In the genomic region with DNA sequence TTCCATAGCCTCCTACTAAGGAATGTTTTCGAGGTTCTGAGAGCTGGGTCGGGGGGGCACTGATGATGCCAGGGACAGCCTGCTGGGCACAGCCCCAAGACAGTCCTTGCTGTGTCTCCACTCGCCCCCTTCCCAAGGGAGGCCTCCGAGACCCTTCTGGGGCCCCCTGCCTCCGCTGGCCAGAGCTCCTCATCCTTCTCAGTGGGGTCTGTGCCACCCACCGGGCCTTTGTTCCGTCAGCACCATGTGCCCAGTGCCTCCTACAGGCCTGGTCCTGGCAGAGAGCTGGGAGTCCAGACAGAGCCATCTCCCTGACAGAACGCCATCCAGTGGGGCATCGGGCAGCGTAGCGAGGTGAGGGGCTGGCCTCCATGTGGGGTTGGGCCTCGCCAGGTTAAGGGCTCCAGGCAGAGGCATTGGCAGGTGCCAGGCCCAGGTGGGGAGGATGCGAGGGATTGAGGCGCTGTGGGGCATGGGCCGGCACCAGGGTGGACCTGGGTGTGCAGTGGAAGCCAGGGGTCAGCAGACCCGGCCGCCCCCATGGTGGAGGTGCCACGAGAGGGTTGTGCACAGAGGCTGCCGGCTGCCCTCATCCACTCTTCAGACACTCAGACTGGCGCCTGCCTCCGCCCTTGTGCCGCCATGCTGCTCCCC, we compare ENCODE assay signal across 24 cellular contexts. TPM values are rescaled to one million over a fixed set of nuclear protein-coding genes. Genes with fewer than 3 reads are reported as not detected.
DNase-seq lines count a peak whose midpoint lies in the region; ATAC-seq, FAIRE-seq and TF ChIP-seq lines count a peak whose summit lies in the region.
"Had no signal": no experiment of that assay in that cellular context is flagged by ENCODE, and none has a peak within 500 bp of the region (broad histone marks: within the 10 kb centered on the region; RNA-seq: fewer than 3 reads in every experiment).

No MANE protein-coding gene starts in this region.

- no peak for TF ChIP-seq POLR2A in K562 (conservative IDR thresholded peaks at IDR 0.05)

- H3K27ac Mint-ChIP-seq in natural killer cell: peak overlapping the region; percentile 78 to 97
- H3K27ac Mint-ChIP-seq in natural killer cell treated with Interleukin-12 subunit alpha and Interleukin-12 subunit beta and Interleukin-15 and Interleukin-18, amount 100 ng/mL, for 72 hours: no peak overlapping the region
- peak overlapping the region in 5 of 6 donors; percentile 34 to 100 (median 97) for H3K27ac Mint-ChIP-seq in naive B cell
- H3K27ac Mint-ChIP-seq: activated naive CD8-positive, alpha-beta T cell treated with anti-CD3 and anti-CD28 coated beads, Interleukin-2, amount 10 ng/mL, durations not matched to agents 7 days and 5 days; activated T-cell treated with anti-CD3 and anti-CD28 coated beads, Interleukin-2, amount 50 U/mL, for 72 hours; brain had no signal

- H3K9me1 ChIP-seq in K562 (ENCODE audit: control insufficient read depth, insufficient read depth, low read length): peaks cover 3% of the 10 kb centered on the region

- no peaks in the 10 kb centered on the region for H3K9me3 Mint-ChIP-seq in natural killer cell
- no peaks in the 10 kb centered on the region for H3K9me3 Mint-ChIP-seq in natural killer cell treated with Interleukin-12 subunit alpha and Interleukin-12 subunit beta and Interleukin-15 and Interleukin-18, amount 100 ng/mL, for 72 hours
- H3K9me3 Mint-ChIP-seq in naive B cell: peaks cover 0 to 1% (median 0%) of the 10 kb centered on the region in 7 donors
- H3K9me3 Mint-ChIP-seq: activated naive CD8-positive, alpha-beta T cell treated with anti-CD3 and anti-CD28 coated beads, Interleukin-2, amount 10 ng/mL, durations not matched to agents 7 days and 5 days; activated T-cell treated with anti-CD3 and anti-CD28 coated beads, Interleukin-2, amount 50 U/mL, for 72 hours; brain; T-helper 2 cell treated with Interferon-gamma antibody and Interleukin-4, amounts not matched to agents 5 μg/mL and 100 μg/mL, for 36 hours had no signal

- no peak overlapping the region for H3K27ac ChIP-seq in K562 (ENCODE audit: extremely low read depth, low read depth, low read length)
- H3K27ac ChIP-seq: parathyroid adenoma, Peyer's patch, SK-N-MC, thyroid gland had no signal

- H3K4me3 Mint-ChIP-seq in natural killer cell (peak overlapping the region; percentile 42), naive B cell (peak overlapping the region in 3 of 8 donors; percentile 28 to 82 (median 70))
- no peak overlapping the region for H3K4me3 Mint-ChIP-seq in natural killer cell treated with Interleukin-12 subunit alpha and Interleukin-12 subunit beta and Interleukin-15 and Interleukin-18, amount 100 ng/mL, for 72 hours
- H3K4me3 Mint-ChIP-seq: activated naive CD8-positive, alpha-beta T cell treated with anti-CD3 and anti-CD28 coated beads, Interleukin-2, amount 10 ng/mL, durations not matched to agents 7 days and 5 days; activated T-cell treated with anti-CD3 and anti-CD28 coated beads, Interleukin-2, amount 50 U/mL, for 72 hours; brain; T-helper 2 cell treated with Interferon-gamma antibody and Interleukin-4, amounts not matched to agents 5 μg/mL and 100 μg/mL, for 36 hours had no signal

- H3K9me3 ChIP-seq in K562 (replicated peaks; ENCODE audit: control insufficient read depth, insufficient read depth, low read depth, low read length): no peaks in the 10 kb centered on the region
- H3K9me3 ChIP-seq: Peyer's patch, thyroid gland had no signal

- FAIRE-seq in K562 (lab: Jason Lieb, UNC): no peak
- FAIRE-seq: GM12892 had no signal

- TF ChIP-seq CTCF in natural killer cell (IDR thresholded peaks at IDR 0.05) (no peak), K562 (IDR thresholded peaks at IDR 0.05 in 2 of 3, conservative IDR thresholded peaks at IDR 0.05 in 1 of 3; ENCODE audit: insufficient read depth in 2 of 3, low read depth in 1 of 3, low read length in 3 of 3) (no peak), GM20000 (IDR thresholded peaks at IDR 0.05; ENCODE audit: extremely low read depth, missing control alignments) (no peak)

- WGBS in K562 (ENCODE audit: insufficient coverage, low coverage, missing lambda C conversion rate): 96% methylated on average over 20 of the region's 22 CpGs

- no peak for DNase-seq in natural killer cell
- no peak for DNase-seq in natural killer cell treated with Interleukin-12 subunit alpha and Interleukin-12 subunit beta and Interleukin-15 and Interleukin-18, amount 100 ng/mL, for 72 hours (ENCODE audit: low spot score)
- no peak for DNase-seq in K562 (ENCODE audit: extremely low read depth in 1 of 4, low spot score in 3 of 4)
- DNase-seq in naive B cell: no peak
- no peak for DNase-seq in GM20000 (ENCODE audit: low spot score)
- DNase-seq: activated CD8-positive, alpha-beta memory T cell treated with anti-CD3 and anti-CD28 coated beads for 24 hours; activated naive CD8-positive, alpha-beta T cell treated with anti-CD3 and anti-CD28 coated beads, Interleukin-2, amount 10 ng/mL, durations not matched to agents 7 days and 5 days; activated T-cell treated with anti-CD3 and anti-CD28 coated beads, Interleukin-2, amount 50 U/mL, for 72 hours; cortex of kidney; H7; head of caudate nucleus; NCI-H1105; NCI-H510A; Peyer's patch; stimulated activated CD4-positive, alpha-beta T cell treated with anti-CD3 and anti-CD28 coated beads, Interleukin-1b, Interleukin-23, amount 100 ng/mL, for 48 hours; stimulated activated naive CD4-positive, alpha-beta T cell; thyroid gland had no signal

- H3K36me3 ChIP-seq in K562 (ENCODE audit: control insufficient read depth, insufficient read depth, low read length): peaks cover 97% of the 10 kb centered on the region; the same call in 2 of the 3 replicates

- POLR2A ChIA-PET in K562 (lab: Yijun Ruan, JAX): interaction anchor here (0.9 to 2.7 kb wide), 3 partner anchors 9 to 14 kb away, joined by 3 to 8 read pairs (median 6); a partner anchor contains a TSS

- CTCF ChIA-PET in K562 (lab: Yijun Ruan, JAX; ENCODE audit: low intra/inter-chr PET ratio): no interaction called here

- no peak overlapping the region for H3K4me3 ChIP-seq in K562
- H3K4me3 ChIP-seq: Peyer's patch, SK-N-MC, thyroid gland had no signal

- peaks cover 33% of the 10 kb centered on the region for H3K79me2 ChIP-seq in K562 (ENCODE audit: control insufficient read depth, insufficient read depth, low read length)
- H3K79me2 ChIP-seq: parathyroid adenoma had no signal

- no peak overlapping the region for H3K9ac ChIP-seq in K562 (ENCODE audit: insufficient read depth in 1 of 2, low read depth in 2 of 2, low read length in 2 of 2)
- H3K9ac ChIP-seq: parathyroid adenoma had no signal

- intact Hi-C loops in natural killer cell (cut with micrococcal nuclease): no loop called here
- intact Hi-C loops in K562 (cut with micrococcal nuclease): no loop called here

- H3K27me3 Mint-ChIP-seq in natural killer cell (ENCODE audit: low read depth in 2 of 2) (no peaks in the 10 kb centered on the region), naive B cell (no peaks in the 10 kb centered on the region)
- H3K27me3 Mint-ChIP-seq in natural killer cell treated with Interleukin-12 subunit alpha and Interleukin-12 subunit beta and Interleukin-15 and Interleukin-18, amount 100 ng/mL, for 72 hours: no peaks in the 10 kb centered on the region
- H3K27me3 Mint-ChIP-seq: activated naive CD8-positive, alpha-beta T cell treated with anti-CD3 and anti-CD28 coated beads, Interleukin-2, amount 10 ng/mL, durations not matched to agents 7 days and 5 days had no signal

- peaks cover 56 to 89% of the 10 kb centered on the region in 2 donors for H3K4me1 Mint-ChIP-seq in natural killer cell
- peaks cover 28 to 32% of the 10 kb centered on the region in 2 donors for H3K4me1 Mint-ChIP-seq in natural killer cell treated with Interleukin-12 subunit alpha and Interleukin-12 subunit beta and Interleukin-15 and Interleukin-18, amount 100 ng/mL, for 72 hours (ENCODE audit: low read depth in 2 of 2)
- H3K4me1 Mint-ChIP-seq in naive B cell: peaks cover 60 to 83% (median 63%) of the 10 kb centered on the region in 3 donors

- TF ChIP-seq EP300 in K562 (IDR thresholded peaks at IDR 0.05; ENCODE audit: low read length): no peak

- no peak overlapping the region for H2AFZ ChIP-seq in K562 (ENCODE audit: low read depth, low read length)
- H2AFZ ChIP-seq: parathyroid adenoma had no signal

- TF ChIP-seq RAD21 in K562 (CRISPR knock-in tag; conservative IDR thresholded peaks at IDR 0.05 in 1 of 2, IDR thresholded peaks at IDR 0.05 in 1 of 2): no peak

- no peaks in the 10 kb centered on the region for H3K27me3 ChIP-seq in K562 (ENCODE audit: control insufficient read depth in 2 of 2, insufficient read depth in 2 of 2, low read length in 2 of 2)
- H3K27me3 ChIP-seq: Peyer's patch, thyroid gland had no signal

- H3K4me1 ChIP-seq in K562 (replicated peaks in 1 of 2; ENCODE audit: control insufficient read depth in 2 of 2, insufficient read depth in 2 of 2, low read length in 2 of 2): peaks cover 15 to 61% of the 10 kb centered on the region in 2 experiments; a peak in 4 of 5 replicates
- H3K4me1 ChIP-seq: parathyroid adenoma, thyroid gland had no signal

- no peak for ATAC-seq in natural killer cell
- no peak for ATAC-seq in natural killer cell treated with Interleukin-12 subunit alpha and Interleukin-12 subunit beta and Interleukin-15 and Interleukin-18, amount 100 ng/mL, for 72 hours
- ATAC-seq in K562: no peak
- no peak for ATAC-seq in naive B cell (ENCODE audit: low read depth in 2 of 2)
- ATAC-seq in HG03175 (IDR thresholded peaks at IDR 0.05; ENCODE audit: unreplicated experiment): no peak
- ATAC-seq in HG02623 (IDR thresholded peaks at IDR 0.05; ENCODE audit: unreplicated experiment): no peak
- ATAC-seq: activated T-cell treated with anti-CD3 and anti-CD28 coated beads, Interleukin-2, amount 50 U/mL, for 72 hours had no signal

- no peak overlapping the region for H3K4me2 ChIP-seq in K562 (ENCODE audit: insufficient read depth, low read length)

- BruUV-seq in K562 (replicated peaks; lab: Mats Ljungman, UMichigan): no TSS peak

- H3K36me3 Mint-ChIP-seq in natural killer cell (no peaks in the 10 kb centered on the region), naive B cell (peaks cover 18 to 23% of the 10 kb centered on the region in 2 donors)
- H3K36me3 Mint-ChIP-seq in natural killer cell treated with Interleukin-12 subunit alpha and Interleukin-12 subunit beta and Interleukin-15 and Interleukin-18, amount 100 ng/mL, for 72 hours: no peaks in the 10 kb centered on the region

- in situ Hi-C loops in K562 (cut with MboI): no loop called here

- peaks cover 26% of the 10 kb centered on the region for H4K20me1 ChIP-seq in K562 (replicated peaks; ENCODE audit: control insufficient read depth, insufficient read depth, low read length)

RNA-seq across cellular contexts. Expression of a gene that starts 13.3 kb away (rescaled TPM):
- total RNA-seq in natural killer cell (100 to 1,000 TPM; 217 to 392 (median 264) TPM), K562 (2014; rRNA removed) (63.6 and 74.0 TPM in 2 replicates), K562 (2014; rRNA removed; fragmentation: Illumina TruSeq; extraction: Trizol) (10.9 and 12.3 TPM in 2 replicates), K562 (2015; rRNA removed; fragmentation: Illumina TruSeq; extraction: Trizol) (33.9 and 36.1 TPM in 2 replicates), K562 (2021) (82.4 and 83.4 TPM in 2 replicates)
- 10 to 100 TPM; 18.3 to 29.2 TPM for total RNA-seq in natural killer cell treated with Interleukin-12 subunit alpha and Interleukin-12 subunit beta and Interleukin-15 and Interleukin-18, amount 100 ng/mL, for 72 hours
- 13.6 and 33.0 TPM in 2 replicates for total RNA-seq in K562 (2011; cell fraction: chromatin; rRNA removed; ENCODE audit: low replicate concordance)
- total RNA-seq in K562 (2011; cell fraction: nucleolus; rRNA removed): 29.3 and 29.4 TPM in 2 replicates
- 21.9 and 24.7 TPM in 2 replicates for total RNA-seq in K562 (2011; cell fraction: nucleoplasm; rRNA removed)
- polyA plus RNA-seq in K562 (2011; rRNA removed) (31.9 and 33.2 TPM in 2 replicates), K562 (2014; fragmentation: Illumina TruSeq; extraction: Trizol) (22.5 and 55.0 TPM in 2 replicates), K562 (2014; fragmentation: Nextera tagmentation; extraction: Ambion mirVana) (under 1 TPM; 0.28 to 0.39 TPM), K562 (2014; rRNA removed) (79.6 and 84.1 TPM in 2 replicates), naive B cell (ENCODE audit: low read depth in 6 of 6) (100 to 1,000 TPM in 5 of 6 donors, 10 to 100 TPM in 1; 80.1 to 189 (median 157) TPM)
- polyA plus RNA-seq in K562 (2011; cell fraction: cytosol; rRNA removed): 44.2 and 145 TPM in 2 replicates
- 29.1 and 66.0 TPM in 2 replicates for polyA plus RNA-seq in K562 (2011; cell fraction: nucleus; rRNA removed)
- 54.8 and 56.8 TPM in 2 replicates for polyA plus RNA-seq in K562 (2012)
- 7.0 and 14.2 TPM in 2 replicates for polyA minus RNA-seq in K562 (2011; rRNA and poly(A)+ RNA removed)
- polyA minus RNA-seq in K562 (2011; cell fraction: cytosol; rRNA and poly(A)+ RNA removed): 35.7 and 38.9 TPM in 2 replicates
- 8.0 and 10.9 TPM in 2 replicates for polyA minus RNA-seq in K562 (2011; cell fraction: nucleus; rRNA and poly(A)+ RNA removed)

RNA-seq across cellular contexts. Expression of a gene that starts 53.5 kb away (rescaled TPM):
- total RNA-seq in natural killer cell: 10 to 100 TPM; 50.3 to 66.8 (median 52.5) TPM
- total RNA-seq in natural killer cell treated with Interleukin-12 subunit alpha and Interleukin-12 subunit beta and Interleukin-15 and Interleukin-18, amount 100 ng/mL, for 72 hours: 10 to 100 TPM; 43.6 to 86.0 TPM
- 95.3 and 106 TPM in 2 replicates for total RNA-seq in K562 (2011; cell fraction: chromatin; rRNA removed; ENCODE audit: low replicate concordance)
- 55.4 and 62.8 TPM in 2 replicates for total RNA-seq in K562 (2011; cell fraction: nucleolus; rRNA removed)
- 67.5 and 71.1 TPM in 2 replicates for total RNA-seq in K562 (2011; cell fraction: nucleoplasm; rRNA removed)
- total RNA-seq in K562 (2014; rRNA removed): 40.8 and 60.8 TPM in 2 replicates
- total RNA-seq in K562 (2014; rRNA removed; fragmentation: Illumina TruSeq; extraction: Trizol): 77.7 and 81.1 TPM in 2 replicates
- 82.6 and 84.9 TPM in 2 replicates for total RNA-seq in K562 (2015; rRNA removed; fragmentation: Illumina TruSeq; extraction: Trizol)
- total RNA-seq in K562 (2021): 68.7 and 70.5 TPM in 2 replicates
- 49.8 and 52.2 TPM in 2 replicates for polyA plus RNA-seq in K562 (2011; rRNA removed)
- 54.7 and 109 TPM in 2 replicates for polyA plus RNA-seq in K562 (2011; cell fraction: cytosol; rRNA removed)
- polyA plus RNA-seq in K562 (2011; cell fraction: nucleus; rRNA removed): 88.3 and 89.8 TPM in 2 replicates
- 45.2 and 61.8 TPM in 2 replicates for polyA plus RNA-seq in K562 (2012)
- polyA plus RNA-seq in K562 (2014; fragmentation: Illumina TruSeq; extraction: Trizol): 100 and 104 TPM in 2 replicates
- polyA plus RNA-seq in K562 (2014; fragmentation: Nextera tagmentation; extraction: Ambion mirVana): 100 to 1,000 TPM; 223 to 248 TPM
- polyA plus RNA-seq in K562 (2014; rRNA removed): 33.7 and 62.4 TPM in 2 replicates
- 80.5 and 110 TPM in 2 replicates for polyA minus RNA-seq in K562 (2011; rRNA and poly(A)+ RNA removed)
- 36.4 and 45.3 TPM in 2 replicates for polyA minus RNA-seq in K562 (2011; cell fraction: cytosol; rRNA and poly(A)+ RNA removed)
- polyA minus RNA-seq in K562 (2011; cell fraction: nucleus; rRNA and poly(A)+ RNA removed): 55.3 and 89.0 TPM in 2 replicates
- 10 to 100 TPM; 31.1 to 55.1 (median 39.8) TPM for polyA plus RNA-seq in naive B cell (ENCODE audit: low read depth in 6 of 6)

Comparison
In these comparisons a context has a peak if more than half of its experiments do, and no peak if none do; other contexts are left out.
1. H3K27ac Mint-ChIP-seq: peak in natural killer cell (2 of 2) and naive B cell (5 of 6); none in natural killer cell treated with Interleukin-12 subunit alpha and Interleukin-12 subunit beta and Interleukin-15 and Interleukin-18, amount 100 ng/mL, for 72 hours (0 of 2).